ENCODE assay signal across 8 cellular contexts in genomic region chr18:44679912-44680270, GRCh38. TPM values are rescaled to one million over a fixed set of nuclear protein-coding genes. Genes with fewer than 3 reads are reported as not detected.
DNase-seq lines count a peak whose midpoint lies in the region; ATAC-seq and TF ChIP-seq lines count a peak whose summit lies in the region.

No MANE protein-coding gene starts in this region.

- H3K27ac Mint-ChIP-seq in H9 (no peak overlapping the region), progenitor cell of endocrine pancreas (peak overlapping the region; percentile 82)
- no peak overlapping the region for H3K27ac Mint-ChIP-seq in activated naive CD8-positive, alpha-beta T cell treated with anti-CD3 and anti-CD28 coated beads for 36 hours

- no peak overlapping the region for H2AK5ac ChIP-seq in H9 (ENCODE audit: insufficient read length, low read length)

- H3K9me3 Mint-ChIP-seq in H9 (no peaks in the 10 kb centered on the region), progenitor cell of endocrine pancreas (ENCODE audit: low read depth) (no peaks in the 10 kb centered on the region)
- H3K9me3 Mint-ChIP-seq in activated naive CD8-positive, alpha-beta T cell treated with anti-CD3 and anti-CD28 coated beads for 36 hours, result no peaks in the 10 kb centered on the region

- H3K9me3 ChIP-seq in H9 (ENCODE audit: control insufficient read depth, low read depth, low read length) (no peaks in the 10 kb centered on the region), left ventricle myocardium inferior (replicated peaks) (no peaks in the 10 kb centered on the region)

- H2BK15ac ChIP-seq in H9 (ENCODE audit: low read depth, low read length), result no peak overlapping the region

- no peak overlapping the region for H2BK120ac ChIP-seq in H9 (ENCODE audit: low read depth, low read length, poor library complexity, severe bottlenecking)

- H3K4me1 ChIP-seq in H9 (ENCODE audit: insufficient read depth, low read length) (peaks cover 4% of the 10 kb centered on the region; the same call in 1 of the 2 replicates), left ventricle myocardium inferior (peaks cover 41% of the 10 kb centered on the region)

- no peak overlapping the region for H2BK20ac ChIP-seq in H9 (ENCODE audit: low read depth, low read length, poor library complexity, severe bottlenecking)

- no peak overlapping the region for H2BK5ac ChIP-seq in H9 (ENCODE audit: insufficient read length, low read length)

- no peaks in the 10 kb centered on the region for H3K36me3 ChIP-seq in left ventricle myocardium inferior

- H3K4ac ChIP-seq in H9 (ENCODE audit: low read depth, low read length), result no peak overlapping the region

- peaks cover 12% of the 10 kb centered on the region for H3K23me2 ChIP-seq in H9 (ENCODE audit: insufficient read length, low read depth, low read length, poor library complexity, severe bottlenecking)

- peaks cover 9% of the 10 kb centered on the region; the same call in 1 of the 2 replicates for H3K27me3 ChIP-seq in H9 (ENCODE audit: insufficient read depth, low read length)
- no peaks in the 10 kb centered on the region for H3K27me3 ChIP-seq in left ventricle myocardium inferior (ENCODE audit: low read depth)

- no peak overlapping the region for H2BK12ac ChIP-seq in H9 (ENCODE audit: insufficient read length, low read depth, low read length)

- no peak overlapping the region; a peak in 1 of 5 replicates for H3K4me3 Mint-ChIP-seq in H9
- H3K4me3 Mint-ChIP-seq in activated naive CD8-positive, alpha-beta T cell treated with anti-CD3 and anti-CD28 coated beads for 36 hours, result no peak overlapping the region
- H3K4me3 Mint-ChIP-seq in progenitor cell of endocrine pancreas (ENCODE audit: low read depth), result no peak overlapping the region

- peak overlapping the region; percentile 82 for H3K4me2 ChIP-seq in H9 (ENCODE audit: insufficient read depth, insufficient read length, low read length)

- no peak overlapping the region for H3K23ac ChIP-seq in H9 (ENCODE audit: insufficient read length, low read depth, low read length)

- H2AFZ ChIP-seq in H9 (ENCODE audit: low read length), result no peak overlapping the region

- no peak overlapping the region for H3K14ac ChIP-seq in H9 (ENCODE audit: insufficient read depth, low read length)

- intact Hi-C loops in left ventricle myocardium inferior (cut with micrococcal nuclease), result loop anchor here (5.0 to 10.0 kb wide), 2 partner anchors 217 to 275 kb away; no protein-coding TSS in a partner anchor

- H3K56ac ChIP-seq in H9 (ENCODE audit: insufficient read length, low read depth, low read length), result no peak overlapping the region

- H3K79me1 ChIP-seq in H9 (ENCODE audit: insufficient read depth, low read depth, low read length, poor library complexity, severe bottlenecking), result peaks cover 3% of the 10 kb centered on the region

- no peak overlapping the region for H4K5ac ChIP-seq in H9 (ENCODE audit: insufficient read length, low read depth, low read length)

- no peak for TF ChIP-seq CTCF in H9 (conservative IDR thresholded peaks at IDR 0.05)
- no peak for TF ChIP-seq CTCF in left ventricle myocardium inferior (IDR thresholded peaks at IDR 0.05; ENCODE audit: borderline replicate concordance)
- no peak for TF ChIP-seq CTCF in progenitor cell of endocrine pancreas (IDR thresholded peaks at IDR 0.05; ENCODE audit: unreplicated experiment)

- H3T11ph ChIP-seq in H9 (ENCODE audit: low read length), result no peak overlapping the region

- H4K91ac ChIP-seq in H9 (ENCODE audit: insufficient read length, low read depth, low read length), result no peak overlapping the region

- H4K8ac ChIP-seq in H9 (replicated peaks; ENCODE audit: insufficient read length, low read depth, low read length), result no peak overlapping the region

- no peaks in the 10 kb centered on the region for H3K79me2 ChIP-seq in H9 (ENCODE audit: insufficient read depth, low read length)

- H3K4me1 Mint-ChIP-seq in H9 (peaks cover 8% of the 10 kb centered on the region in 2 experiments; a peak in 2 of 4 replicates), progenitor cell of endocrine pancreas (ENCODE audit: low read depth) (peaks cover 8% of the 10 kb centered on the region)
- H3K4me1 Mint-ChIP-seq in activated naive CD8-positive, alpha-beta T cell treated with anti-CD3 and anti-CD28 coated beads for 36 hours, result peaks cover 8% of the 10 kb centered on the region

- H3K27ac ChIP-seq in H9 (ENCODE audit: insufficient read length, low read depth, low read length) (no peak overlapping the region), left ventricle myocardium inferior (replicated peaks) (peak overlapping the region; percentile 98)

- DNase-seq in COR-L47 (lab: John Stamatoyannopoulos, UW) (peak; percentile 78), H9 (peak; percentile 42), NCI-H526 treated with DMSO at 0.1 percent for 48 hours (lab: John Stamatoyannopoulos, UW) (peak; percentile 26), left ventricle myocardium inferior (peak; percentile 64), progenitor cell of endocrine pancreas (ENCODE audit: low spot score, unreplicated experiment) (peak; percentile 24), MV-4-11 (lab: John Stamatoyannopoulos, UW) (no peak)
- DNase-seq in activated naive CD8-positive, alpha-beta T cell treated with anti-CD3 and anti-CD28 coated beads for 36 hours, result peak; percentile 41

- peaks cover 16% of the 10 kb centered on the region for H3K27me3 Mint-ChIP-seq in H9 (ENCODE audit: low read depth)
- H3K27me3 Mint-ChIP-seq in activated naive CD8-positive, alpha-beta T cell treated with anti-CD3 and anti-CD28 coated beads for 36 hours, result peaks cover 30% of the 10 kb centered on the region
- peaks cover 2% of the 10 kb centered on the region for H3K27me3 Mint-ChIP-seq in progenitor cell of endocrine pancreas

- no CpG with 5 or more reads among the region's 41 CpGs for WGBS in H9 (ENCODE audit: extremely low coverage, insufficient read length, low lambda C conversion rate)

- no peak overlapping the region for H3K9ac ChIP-seq in H9 (ENCODE audit: extremely low read depth, insufficient read length, low read length)

- H3K18ac ChIP-seq in H9 (ENCODE audit: insufficient read length, low read depth, low read length), result no peak overlapping the region

- H3K4me3 ChIP-seq in left ventricle myocardium inferior, result peak overlapping the region; percentile 91

- H4K20me1 ChIP-seq in H9 (ENCODE audit: control insufficient read depth, insufficient read depth, insufficient read length), result no peaks in the 10 kb centered on the region

- no peak for ATAC-seq in HG03460 (IDR thresholded peaks at IDR 0.05; ENCODE audit: unreplicated experiment)

- H3K36me3 Mint-ChIP-seq in H9 (ENCODE audit: insufficient read depth in 1 of 3, low read depth in 3 of 3) (no peaks in the 10 kb centered on the region), progenitor cell of endocrine pancreas (ENCODE audit: insufficient read depth) (no peaks in the 10 kb centered on the region)
- no peaks in the 10 kb centered on the region for H3K36me3 Mint-ChIP-seq in activated naive CD8-positive, alpha-beta T cell treated with anti-CD3 and anti-CD28 coated beads for 36 hours

RNA-seq across cellular contexts. Expression of gene SETBP1, which starts 0.8 kb away (rescaled TPM):
- total RNA-seq in H9 (2021) (4.6 and 4.8 TPM in 2 replicates), left ventricle myocardium inferior (10.3 TPM), progenitor cell of endocrine pancreas (30.8 and 32.2 TPM in 2 replicates)
- 1 to 10 TPM; 3.8 to 3.9 TPM for total RNA-seq in activated naive CD8-positive, alpha-beta T cell treated with anti-CD3 and anti-CD28 coated beads for 36 hours
